Comparison of ENCODE assay signal across 1 cellular context in genomic region chr11:2928605-2929510, GRCh38.
TF ChIP-seq lines count a peak whose summit lies in the region.

TSS of gene PHLDA2 (minus strand) at chr11:2929420. CDS start at chr11:2929364, 56 bp downstream.

TF ChIP-seq in K562, 482 proteins besides CTCF, POLR2A, EP300 and RAD21 (continued from another document and continues in another):
- TF ChIP-seq PKNOX1 (IDR thresholded peaks at IDR 0.05): no peak; the same call in 1 of the 2 replicates
- no peak for TF ChIP-seq ZBTB26 (CRISPR knock-in tag; IDR thresholded peaks at IDR 0.05)
- TF ChIP-seq POLR2G (IDR thresholded peaks at IDR 0.05; ENCODE audit: low read depth, low read length): peak; percentile 94
- peak; percentile 41; the same call in 1 of the 2 replicates for TF ChIP-seq MBD2 (IDR thresholded peaks at IDR 0.05; ENCODE audit: borderline replicate concordance, low read depth)
- peak; percentile 70 to 79; a peak in 1 of 4 replicates for TF ChIP-seq UBTF (IDR thresholded peaks at IDR 0.05; ENCODE audit: borderline replicate concordance in 1 of 2, low read depth in 2 of 2, low read length in 2 of 2)
- TF ChIP-seq CBX5 (IDR thresholded peaks at IDR 0.05; ENCODE audit: borderline replicate concordance, low read depth): no peak
- TF ChIP-seq EZH2 (IDR thresholded peaks at IDR 0.05; ENCODE audit: borderline replicate concordance, low read depth, low read length): no peak
- no peak for TF ChIP-seq TFAM (CRISPR knock-in tag; conservative IDR thresholded peaks at IDR 0.05)
- no peak for TF ChIP-seq ELF4 (CRISPR knock-in tag; IDR thresholded peaks at IDR 0.05)
- TF ChIP-seq ZNF445 (CRISPR knock-in tag; IDR thresholded peaks at IDR 0.05; ENCODE audit: low read depth): no peak
- TF ChIP-seq ZC3H11A (IDR thresholded peaks at IDR 0.05; ENCODE audit: low read depth, low read length): no peak
- no peak for TF ChIP-seq C11orf30 (IDR thresholded peaks at IDR 0.05; ENCODE audit: low read depth)
- peak; percentile 74 for TF ChIP-seq NKRF (IDR thresholded peaks at IDR 0.05; ENCODE audit: borderline replicate concordance)
- no peak; the same call in 1 of the 2 replicates for TF ChIP-seq ATF6 (CRISPR knock-in tag; IDR thresholded peaks at IDR 0.05)
- no peak for TF ChIP-seq PURB (CRISPR knock-in tag; IDR thresholded peaks at IDR 0.05; ENCODE audit: low read depth)
- no peak; the same call in 1 of the 2 replicates for TF ChIP-seq CBFB (CRISPR knock-in tag; IDR thresholded peaks at IDR 0.05)
- TF ChIP-seq NR3C1 (CRISPR knock-in tag; IDR thresholded peaks at IDR 0.05): 0 out of 2 replicates have a peak, but pooled peaks have one; percentile 42
- no peak for TF ChIP-seq POLR3A (IDR thresholded peaks at IDR 0.05; ENCODE audit: borderline replicate concordance, extremely low read depth, insufficient read depth, insufficient read length)
- no peak for TF ChIP-seq ZNF551 (CRISPR knock-in tag; IDR thresholded peaks at IDR 0.05)
- no peak for TF ChIP-seq ZNF395 (CRISPR knock-in tag; IDR thresholded peaks at IDR 0.05)
- no peak for TF ChIP-seq PHTF2 (CRISPR knock-in tag; IDR thresholded peaks at IDR 0.05)
- TF ChIP-seq ZNF165 (CRISPR knock-in tag; IDR thresholded peaks at IDR 0.05; ENCODE audit: borderline replicate concordance): no peak
- no peak; the same call in 1 of the 2 replicates for TF ChIP-seq TFAP4 (CRISPR knock-in tag; IDR thresholded peaks at IDR 0.05; ENCODE audit: borderline replicate concordance)
- no peak for TF ChIP-seq NCOR1 (IDR thresholded peaks at IDR 0.05)
- no peak for TF ChIP-seq KHSRP (IDR thresholded peaks at IDR 0.05)
- TF ChIP-seq YBX1 (IDR thresholded peaks at IDR 0.05): no peak
- peak; percentile 37; the same call in 1 of the 2 replicates for TF ChIP-seq CC2D1A (IDR thresholded peaks at IDR 0.05)
- no peak for TF ChIP-seq ZNF592 (IDR thresholded peaks at IDR 0.05)
- TF ChIP-seq JUNB (CRISPR knock-in tag; conservative IDR thresholded peaks at IDR 0.05): no peak
- peak; percentile 64; the same call in 1 of the 2 replicates for TF ChIP-seq ZBTB2 (IDR thresholded peaks at IDR 0.05)
- no peak for TF ChIP-seq HBP1 (CRISPR knock-in tag; IDR thresholded peaks at IDR 0.05)
- TF ChIP-seq THAP12 (CRISPR knock-in tag; IDR thresholded peaks at IDR 0.05): peak; percentile 50; the same call in 1 of the 2 replicates
- no peak for TF ChIP-seq WHSC1 (IDR thresholded peaks at IDR 0.05; ENCODE audit: low read length)
- TF ChIP-seq SOX6 (IDR thresholded peaks at IDR 0.05): no peak
- no peak for TF ChIP-seq TAF7 (tag; IDR thresholded peaks at IDR 0.05)
